Comparison of ENCODE assay signal across 12 cellular contexts in the genomic region with DNA sequence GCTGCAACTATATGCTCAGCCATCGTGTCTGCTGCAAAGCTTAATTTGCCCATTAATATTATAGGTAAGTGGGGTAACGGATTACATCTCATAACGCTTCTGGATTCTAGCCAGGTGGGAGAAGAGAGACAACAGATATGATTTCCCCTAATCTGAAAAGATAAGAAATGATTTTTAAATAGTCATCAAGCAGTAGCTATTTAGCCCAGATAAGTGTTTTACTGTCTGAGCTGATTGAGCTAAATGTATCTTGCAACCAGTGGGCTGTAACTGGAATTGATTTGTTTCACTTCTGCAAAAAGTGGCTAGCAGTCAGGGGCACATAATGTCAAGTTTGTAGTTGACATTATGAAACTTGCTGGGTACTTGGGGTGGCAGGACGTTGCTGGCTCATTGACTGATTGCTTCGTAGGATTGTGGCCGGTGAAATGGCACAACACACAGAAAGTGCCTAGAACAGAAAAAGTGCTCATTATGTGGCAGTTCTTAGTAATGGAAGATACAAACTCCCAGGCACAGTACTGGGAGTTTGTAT. TPM values are rescaled to one million over a fixed set of nuclear protein-coding genes. Genes with fewer than 3 reads are reported as not detected.
DNase-seq lines count a peak whose midpoint lies in the region; ATAC-seq and TF ChIP-seq lines count a peak whose summit lies in the region.
"Had no signal": no experiment of that assay in that cellular context is flagged by ENCODE, and none has a peak within 500 bp of the region (broad histone marks: within the 10 kb centered on the region; RNA-seq: fewer than 3 reads in every experiment).

No MANE protein-coding gene starts in this region.

- H3K4me3 Mint-ChIP-seq in endothelial cell (ENCODE audit: unreplicated experiment): no peak overlapping the region
- H3K4me3 Mint-ChIP-seq: activated CD4-positive, alpha-beta T cell treated with anti-CD3 and anti-CD28 coated beads, Interleukin-2, amount 10 ng/mL, durations not matched to agents 24 days and 14 days; neural progenitor cell had no signal

- H3K36me3 ChIP-seq in SU-DHL-6 (ENCODE audit: low read length): peaks cover 13% of the 10 kb centered on the region; the same call in 1 of the 2 replicates
- H3K36me3 ChIP-seq in MG63: peaks cover 6% of the 10 kb centered on the region
- H3K36me3 ChIP-seq: neural progenitor cell had no signal

- no peak for TF ChIP-seq POLR2A in erythroblast (IDR thresholded peaks at IDR 0.05; ENCODE audit: low read length)

- peak; percentile 82 for ATAC-seq in HG03103 (IDR thresholded peaks at IDR 0.05; ENCODE audit: low read depth, unreplicated experiment)

- H3K27me3 Mint-ChIP-seq in endothelial cell (ENCODE audit: unreplicated experiment): no peaks in the 10 kb centered on the region
- H3K27me3 Mint-ChIP-seq: activated CD4-positive, alpha-beta T cell treated with anti-CD3 and anti-CD28 coated beads, Interleukin-2, amount 10 ng/mL, durations not matched to agents 24 days and 14 days had no signal

- peaks cover 41% of the 10 kb centered on the region for H3K36me3 Mint-ChIP-seq in endothelial cell (ENCODE audit: low read depth, unreplicated experiment)

- no peak overlapping the region for H3K27ac Mint-ChIP-seq in endothelial cell (ENCODE audit: unreplicated experiment)
- H3K27ac Mint-ChIP-seq: activated CD4-positive, alpha-beta T cell treated with anti-CD3 and anti-CD28 coated beads, Interleukin-2, amount 10 ng/mL, durations not matched to agents 24 days and 14 days; neural progenitor cell had no signal

- H3K9me2 ChIP-seq in SU-DHL-6 (replicated peaks; ENCODE audit: insufficient read depth, low read length): no peaks in the 10 kb centered on the region

- peak overlapping the region; percentile 38 for H3K4me2 ChIP-seq in SU-DHL-6 (ENCODE audit: low read depth, low read length, poor library complexity, severe bottlenecking)
- H3K4me2 ChIP-seq: neural progenitor cell had no signal

- DNase-seq in GM13976 (ENCODE audit: low spot score): peak; percentile 41
- DNase-seq in GM20000 (ENCODE audit: low spot score): peak; percentile 26
- DNase-seq in MG63: no peak
- DNase-seq in HK-2 (ENCODE audit: unreplicated experiment): no peak
- DNase-seq in erythroblast (lab: John Stamatoyannopoulos, UW): no peak
- no peak for DNase-seq in endothelial cell (ENCODE audit: low spot score)
- DNase-seq: activated CD4-positive, alpha-beta T cell treated with anti-CD3 and anti-CD28 coated beads, Interleukin-2, amount 10 ng/mL, durations not matched to agents 24 days and 14 days; central memory CD4-positive, alpha-beta T cell; NCI-H345 had no signal

- H3F3A ChIP-seq in SU-DHL-6 (ENCODE audit: insufficient read depth): no peaks in the 10 kb centered on the region; the same call in none of the 2 replicates

- H3K27ac ChIP-seq in SU-DHL-6 (ENCODE audit: low read depth, low read length): peak overlapping the region; percentile 65
- H3K27ac ChIP-seq: neural progenitor cell had no signal

- in situ Hi-C loops in GM13976 (cut with MboI; ENCODE audit: low sequenced_read_pairs, unreplicated experiment): no loop called here

- TF ChIP-seq CTCF in GM13976 (IDR thresholded peaks at IDR 0.05; ENCODE audit: borderline replicate concordance, control extremely low read depth, extremely low read depth, insufficient read depth, missing control alignments): no peak
- TF ChIP-seq CTCF in GM20000 (IDR thresholded peaks at IDR 0.05; ENCODE audit: extremely low read depth, missing control alignments): no peak
- no peak for TF ChIP-seq CTCF in SU-DHL-6 (IDR thresholded peaks at IDR 0.05; ENCODE audit: insufficient read depth, low read length, poor library complexity, severe bottlenecking)
- no peak for TF ChIP-seq CTCF in endothelial cell (IDR thresholded peaks at IDR 0.05; ENCODE audit: unreplicated experiment)

- no peak overlapping the region for H3K9ac ChIP-seq in SU-DHL-6 (ENCODE audit: low read length)
- H3K9ac ChIP-seq: neural progenitor cell had no signal

- H3K9me3 ChIP-seq in SU-DHL-6 (ENCODE audit: insufficient read depth, low read length): no peaks in the 10 kb centered on the region
- H3K9me3 ChIP-seq in MG63: no peaks in the 10 kb centered on the region

- peaks cover 7% of the 10 kb centered on the region for H3K4me1 Mint-ChIP-seq in endothelial cell (ENCODE audit: unreplicated experiment)
- H3K4me1 Mint-ChIP-seq: neural progenitor cell had no signal

- H3K27me3 ChIP-seq in SU-DHL-6 (ENCODE audit: low read length) (no peaks in the 10 kb centered on the region), MG63 (no peaks in the 10 kb centered on the region)
- H3K27me3 ChIP-seq: neural progenitor cell had no signal

- H3K79me2 ChIP-seq in SU-DHL-6 (ENCODE audit: insufficient read depth, low read length): peaks cover 7% of the 10 kb centered on the region

- H3K4me3 ChIP-seq in SU-DHL-6 (ENCODE audit: insufficient read depth, low read length, poor library complexity, severe bottlenecking): no peak overlapping the region
- H3K4me3 ChIP-seq in MG63: no peak overlapping the region
- H3K4me3 ChIP-seq: neural progenitor cell had no signal

- no peaks in the 10 kb centered on the region for H4K20me1 ChIP-seq in SU-DHL-6 (ENCODE audit: low read depth, low read length)

- no peak overlapping the region for H2AFZ ChIP-seq in SU-DHL-6 (ENCODE audit: low read depth, low read length, severe bottlenecking)
- H2AFZ ChIP-seq: neural progenitor cell had no signal

- H3K9me3 Mint-ChIP-seq in endothelial cell (ENCODE audit: unreplicated experiment): no peaks in the 10 kb centered on the region
- H3K9me3 Mint-ChIP-seq: activated CD4-positive, alpha-beta T cell treated with anti-CD3 and anti-CD28 coated beads, Interleukin-2, amount 10 ng/mL, durations not matched to agents 24 days and 14 days; neural progenitor cell had no signal

RNA-seq across cellular contexts. Expression of gene LAP3, which starts 18.5 kb away (rescaled TPM):
- total RNA-seq in MG63 (2014; rRNA removed; shearing (Covaris generic); ENCODE audit: low replicate concordance): 83.4 and 102 TPM in 2 replicates
- 150 TPM for total RNA-seq in endothelial cell (ENCODE audit: unreplicated experiment)

RNA-seq across cellular contexts. Expression of gene MED28, which starts 18.9 kb away (rescaled TPM):
- total RNA-seq in MG63 (2014; rRNA removed; shearing (Covaris generic); ENCODE audit: low replicate concordance): 10.3 and 18.1 TPM in 2 replicates
- total RNA-seq in endothelial cell (ENCODE audit: unreplicated experiment): 98.0 TPM

Comparison
In these comparisons a context has a peak if more than half of its experiments do, and no peak if none do; other contexts are left out.
1. DNase-seq: peak in GM13976 (single experiment) and GM20000 (single experiment); none in MG63 (single experiment), HK-2 (single experiment), erythroblast (0 of 2) and endothelial cell (single experiment).